26 cellular contexts compared by ENCODE assay signal in the genomic region with DNA sequence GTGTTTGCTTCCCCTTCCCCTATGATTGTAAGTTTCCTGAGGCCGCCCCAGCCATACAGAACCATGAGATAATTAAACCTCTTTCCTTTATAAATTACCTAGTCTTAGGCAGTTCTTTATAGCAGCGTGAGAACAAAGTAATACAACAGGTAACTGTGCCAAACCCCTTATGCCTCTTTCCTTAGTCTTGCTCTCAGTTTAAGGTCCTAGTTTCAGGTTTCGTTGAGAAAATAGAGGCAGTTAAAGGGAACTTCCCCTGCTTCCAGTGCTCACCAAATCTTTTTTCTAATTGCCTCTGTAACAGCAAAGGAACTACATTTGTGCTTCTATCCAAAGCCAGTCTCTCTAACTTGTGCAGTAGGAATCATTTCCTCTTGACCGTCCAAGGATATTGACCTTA.
"Had no signal": no experiment of that assay in that cellular context is flagged by ENCODE, and none has a peak within 500 bp of the region (broad histone marks: within the 10 kb centered on the region; RNA-seq: fewer than 3 reads in every experiment).

No MANE protein-coding gene starts in this region.

- H3K9me3 ChIP-seq: Peyer's patch, SK-N-SH had no signal

- ATAC-seq: activated T-cell treated with anti-CD3 and anti-CD28 coated beads, Interleukin-2, amount 50 U/mL, for 4 hours had no signal

- H3K27me3 ChIP-seq: brain microvascular endothelial cell, cardiac muscle cell, Peyer's patch, SJCRH30 had no signal

- DNase-seq: activated B cell treated with CpG ODN at 0.5 μM for 24 hours; activated CD4-positive, alpha-beta memory T cell treated with anti-CD3 and anti-CD28 coated beads for 36 hours; activated CD4-positive, alpha-beta T cell treated with anti-CD3 and anti-CD28 coated beads for 1 hour; activated CD4-positive, alpha-beta T cell treated with anti-CD3 and anti-CD28 coated beads, Interleukin-2, amount 10 ng/mL, durations not matched to agents 24 days and 14 days; activated CD8-positive, alpha-beta memory T cell treated with anti-CD3 and anti-CD28 coated beads for 24 hours; activated gamma-delta T cell; activated naive CD4-positive, alpha-beta T cell treated with anti-CD3 and anti-CD28 coated beads for 36 hours; activated naive CD8-positive, alpha-beta T cell treated with anti-CD3 and anti-CD28 coated beads for 36 hours; activated T-cell treated with anti-CD3 and anti-CD28 coated beads, Interleukin-2, amount 50 U/mL, for 4 hours; brain microvascular endothelial cell; cerebellar nuclear complex; Kasumi-1; NCI-H1105 treated with DMSO at 0.1 percent for 48 hours; NCI-H146; NCI-H187 treated with DMSO at 0.1 percent for 48 hours; NCI-H2081 treated with DMSO at 0.1 percent for 48 hours; NCI-H446; NCI-H524; Peyer's patch; Right ventricle myocardium superior; SJCRH30; SK-N-SH; T-helper 1 cell had no signal

- H3K36me3 ChIP-seq: brain microvascular endothelial cell, cardiac muscle cell, SJCRH30 had no signal

- H3K9ac ChIP-seq: SK-N-SH had no signal

- H3K27ac ChIP-seq: brain microvascular endothelial cell, cardiac muscle cell, Peyer's patch, RWPE1, SJCRH30 had no signal

- H3K27ac Mint-ChIP-seq: activated B cell treated with CpG ODN at 0.5 μM for 24 hours; activated CD4-positive, alpha-beta memory T cell treated with anti-CD3 and anti-CD28 coated beads for 36 hours; activated CD4-positive, alpha-beta T cell treated with anti-CD3 and anti-CD28 coated beads, Interleukin-2, amount 10 ng/mL, durations not matched to agents 24 days and 14 days; activated naive CD4-positive, alpha-beta T cell treated with anti-CD3 and anti-CD28 coated beads for 36 hours; activated naive CD8-positive, alpha-beta T cell treated with anti-CD3 and anti-CD28 coated beads for 36 hours; T-helper 2 cell treated with Interferon-gamma antibody and Interleukin-4, amounts not matched to agents 5 μg/mL and 100 μg/mL, for 36 hours had no signal

- H3K4me3 ChIP-seq: cardiac muscle cell, Peyer's patch, SJCRH30 had no signal

- H3K4me1 Mint-ChIP-seq: activated B cell treated with CpG ODN at 0.5 μM for 24 hours; activated CD4-positive, alpha-beta T cell treated with anti-CD3 and anti-CD28 coated beads, Interleukin-2, amount 10 ng/mL, durations not matched to agents 24 days and 14 days; activated naive CD8-positive, alpha-beta T cell treated with anti-CD3 and anti-CD28 coated beads for 36 hours had no signal

- H3K4me2 ChIP-seq: SK-N-SH had no signal

- H3K4me1 ChIP-seq: Peyer's patch, SJCRH30 had no signal

- H3K4me3 Mint-ChIP-seq: activated B cell treated with CpG ODN at 0.5 μM for 24 hours; activated CD4-positive, alpha-beta memory T cell treated with anti-CD3 and anti-CD28 coated beads for 36 hours; activated CD4-positive, alpha-beta T cell treated with anti-CD3 and anti-CD28 coated beads, Interleukin-2, amount 10 ng/mL, durations not matched to agents 24 days and 14 days; activated naive CD4-positive, alpha-beta T cell treated with anti-CD3 and anti-CD28 coated beads for 36 hours; activated naive CD8-positive, alpha-beta T cell treated with anti-CD3 and anti-CD28 coated beads for 36 hours; activated T-cell treated with anti-CD3 and anti-CD28 coated beads, Interleukin-2, amount 50 U/mL, for 4 hours; T-helper 2 cell treated with Interferon-gamma antibody and Interleukin-4, amounts not matched to agents 5 μg/mL and 100 μg/mL, for 36 hours had no signal

- H3K27me3 Mint-ChIP-seq: activated B cell treated with CpG ODN at 0.5 μM for 24 hours; activated CD4-positive, alpha-beta memory T cell treated with anti-CD3 and anti-CD28 coated beads for 36 hours; activated CD4-positive, alpha-beta T cell treated with anti-CD3 and anti-CD28 coated beads, Interleukin-2, amount 10 ng/mL, durations not matched to agents 24 days and 14 days; activated naive CD8-positive, alpha-beta T cell treated with anti-CD3 and anti-CD28 coated beads for 36 hours had no signal

- H3K9me3 Mint-ChIP-seq: activated B cell treated with CpG ODN at 0.5 μM for 24 hours; activated CD4-positive, alpha-beta memory T cell treated with anti-CD3 and anti-CD28 coated beads for 36 hours; activated CD4-positive, alpha-beta T cell treated with anti-CD3 and anti-CD28 coated beads, Interleukin-2, amount 10 ng/mL, durations not matched to agents 24 days and 14 days; activated naive CD4-positive, alpha-beta T cell treated with anti-CD3 and anti-CD28 coated beads for 36 hours; activated naive CD8-positive, alpha-beta T cell treated with anti-CD3 and anti-CD28 coated beads for 36 hours; activated T-cell treated with anti-CD3 and anti-CD28 coated beads, Interleukin-2, amount 50 U/mL, for 4 hours; T-helper 2 cell treated with Interferon-gamma antibody and Interleukin-4, amounts not matched to agents 5 μg/mL and 100 μg/mL, for 36 hours had no signal
